In the genomic region with DNA sequence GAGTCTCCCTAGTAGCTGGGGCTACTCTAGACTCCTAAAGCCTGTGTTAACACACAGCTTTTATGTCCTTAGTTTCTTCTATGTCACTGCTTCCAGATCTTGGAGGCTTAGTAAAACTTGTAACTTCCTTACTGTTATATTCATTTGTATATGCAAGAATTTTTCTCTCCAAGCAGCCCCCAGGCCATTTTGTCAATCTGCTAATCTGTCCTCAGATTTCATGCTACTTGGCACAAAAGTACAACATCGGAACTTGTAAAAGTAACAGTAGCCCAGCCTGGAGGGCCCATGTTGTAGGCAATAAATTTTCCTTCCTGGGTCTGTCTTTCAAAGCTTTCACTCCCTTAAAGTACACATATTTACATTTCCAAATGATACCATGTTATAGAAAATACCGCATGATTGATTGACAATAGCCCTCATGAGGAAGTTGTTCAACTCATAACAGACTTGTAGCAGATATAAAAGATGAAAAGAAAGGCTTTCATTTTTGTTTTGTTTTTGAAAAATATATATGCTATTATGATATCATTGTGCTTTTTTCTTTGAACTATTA, we compare ENCODE assay signal across 28 cellular contexts.
"Had no signal": no experiment of that assay in that cellular context is flagged by ENCODE, and none has a peak within 500 bp of the region (broad histone marks: within the 10 kb centered on the region; RNA-seq: fewer than 3 reads in every experiment).

No MANE protein-coding gene starts in this region.

- H3K9me3 Mint-ChIP-seq: activated CD4-positive, alpha-beta memory T cell treated with anti-CD3 and anti-CD28 coated beads for 36 hours; activated CD4-positive, alpha-beta T cell treated with anti-CD3 and anti-CD28 coated beads, Interleukin-2, amount 10 ng/mL, durations not matched to agents 24 days and 14 days; activated naive CD4-positive, alpha-beta T cell treated with anti-CD3 and anti-CD28 coated beads for 36 hours; activated naive CD4-positive, alpha-beta T cell treated with anti-CD3 and anti-CD28 coated beads, Interleukin-2, amount 50 U/mL, for 24 hours; activated naive CD8-positive, alpha-beta T cell treated with anti-CD3 and anti-CD28 coated beads for 36 hours; activated T-helper 1 cell treated with anti-CD3 and anti-CD28 coated beads, Interleukin-12 subunit alpha, Interleukin-12 subunit beta, Interleukin-2, Interleukin-4 antibody, amounts not matched to agents 30 ng/mL and 10 ng/mL and 1 ng/mL, durations not matched to agents 14 hours and 24 hours and 36 hours; activated T-helper 2 cell treated with anti-CD3 and anti-CD28 coated beads, Interferon-gamma antibody, Interleukin-2, Interleukin-4, amounts not matched to agents 10 μg/mL and 5 μg/mL and 100 μg/mL, durations not matched to agents 14 hours and 24 hours and 36 hours had no signal

- ATAC-seq: activated CD4-positive, alpha-beta T cell treated with anti-CD3 and anti-CD28 coated beads for 36 hours; activated CD8-positive, alpha-beta memory T cell treated with anti-CD3 and anti-CD28 coated beads, Interleukin-2, amount 10 ng/mL, durations not matched to agents 7 days and 5 days; activated CD8-positive, alpha-beta T cell treated with anti-CD3 and anti-CD28 coated beads, Interleukin-2, amount 10 ng/mL, durations not matched to agents 7 days and 5 days; activated naive CD8-positive, alpha-beta T cell treated with anti-CD3 and anti-CD28 coated beads, Interleukin-2, amount 50 U/mL, for 24 hours; body of pancreas had no signal

- DNase-seq: activated CD4-positive, alpha-beta memory T cell treated with anti-CD3 and anti-CD28 coated beads for 36 hours; activated CD4-positive, alpha-beta T cell treated with anti-CD3 and anti-CD28 coated beads for 36 hours; activated CD4-positive, alpha-beta T cell treated with anti-CD3 and anti-CD28 coated beads, Interleukin-2, amount 10 ng/mL, durations not matched to agents 24 days and 14 days; activated CD4-positive, CD25-positive, alpha-beta regulatory T cell; activated CD4-positive, CD25-positive, alpha-beta regulatory T cell treated with anti-CD3 and anti-CD28 coated beads, Interleukin-2, amount 50 U/mL, for 72 hours; activated CD8-positive, alpha-beta memory T cell treated with anti-CD3 and anti-CD28 coated beads, Interleukin-2, amount 10 ng/mL, durations not matched to agents 7 days and 5 days; activated CD8-positive, alpha-beta memory T cell treated with anti-CD3 and anti-CD28 coated beads, Interleukin-2, amount 50 U/mL, for 4 hours; activated CD8-positive, alpha-beta T cell treated with anti-CD3 and anti-CD28 coated beads, Interleukin-2, amount 10 ng/mL, durations not matched to agents 7 days and 5 days; activated effector memory CD4-positive, alpha-beta T cell treated with anti-CD3 and anti-CD28 coated beads, Interleukin-2, amount 50 U/mL, for 16 hours; activated naive CD4-positive, alpha-beta T cell treated with anti-CD3 and anti-CD28 coated beads for 36 hours; activated naive CD8-positive, alpha-beta T cell treated with anti-CD3 and anti-CD28 coated beads for 36 hours; activated naive CD8-positive, alpha-beta T cell treated with anti-CD3 and anti-CD28 coated beads, Interleukin-2, amount 50 U/mL, for 24 hours; activated T-cell treated with anti-CD3 and anti-CD28 coated beads, Interleukin-2, amount 50 U/mL, for 1 hour; activated T-cell treated with anti-CD3 and anti-CD28 coated beads, Interleukin-2, amount 50 U/mL, for 48 hours; adrenal gland; amygdala; aorta; body of pancreas; caudate nucleus; effector CD8-positive, alpha-beta T cell; esophagus squamous epithelium; head of caudate nucleus; T-helper 1 cell; T-helper 2 cell had no signal

- H3K36me3 ChIP-seq: adrenal gland, esophagus squamous epithelium had no signal

- H3K36me3 Mint-ChIP-seq: activated CD4-positive, alpha-beta memory T cell treated with anti-CD3 and anti-CD28 coated beads for 36 hours; activated CD8-positive, alpha-beta memory T cell treated with anti-CD3 and anti-CD28 coated beads, Interleukin-2, amount 10 ng/mL, durations not matched to agents 7 days and 5 days; activated naive CD4-positive, alpha-beta T cell treated with anti-CD3 and anti-CD28 coated beads, Interleukin-2, amount 50 U/mL, for 24 hours; activated naive CD8-positive, alpha-beta T cell treated with anti-CD3 and anti-CD28 coated beads for 36 hours had no signal

- H3K9me3 ChIP-seq: adrenal gland, body of pancreas, esophagus squamous epithelium had no signal

- H3K4me1 ChIP-seq: adrenal gland, body of pancreas had no signal

- H3K4me3 ChIP-seq: adrenal gland, body of pancreas, esophagus squamous epithelium had no signal

- H3K4me1 Mint-ChIP-seq: activated CD4-positive, alpha-beta T cell treated with anti-CD3 and anti-CD28 coated beads for 36 hours; activated CD4-positive, alpha-beta T cell treated with anti-CD3 and anti-CD28 coated beads, Interleukin-2, amount 10 ng/mL, durations not matched to agents 24 days and 14 days; activated CD8-positive, alpha-beta memory T cell treated with anti-CD3 and anti-CD28 coated beads, Interleukin-2, amount 10 ng/mL, durations not matched to agents 7 days and 5 days; activated naive CD4-positive, alpha-beta T cell treated with anti-CD3 and anti-CD28 coated beads, Interleukin-2, amount 50 U/mL, for 24 hours; activated naive CD8-positive, alpha-beta T cell treated with anti-CD3 and anti-CD28 coated beads for 36 hours; activated naive CD8-positive, alpha-beta T cell treated with anti-CD3 and anti-CD28 coated beads, Interleukin-2, amount 50 U/mL, for 24 hours had no signal

- H3K27ac ChIP-seq: adrenal gland, body of pancreas, epithelial cell of prostate had no signal

- H3K27me3 Mint-ChIP-seq: activated CD4-positive, alpha-beta memory T cell treated with anti-CD3 and anti-CD28 coated beads for 36 hours; activated CD4-positive, alpha-beta T cell treated with anti-CD3 and anti-CD28 coated beads for 36 hours; activated CD4-positive, alpha-beta T cell treated with anti-CD3 and anti-CD28 coated beads, Interleukin-2, amount 10 ng/mL, durations not matched to agents 24 days and 14 days; activated CD8-positive, alpha-beta memory T cell treated with anti-CD3 and anti-CD28 coated beads, Interleukin-2, amount 10 ng/mL, durations not matched to agents 7 days and 5 days; activated naive CD4-positive, alpha-beta T cell treated with anti-CD3 and anti-CD28 coated beads, Interleukin-2, amount 50 U/mL, for 24 hours; activated naive CD8-positive, alpha-beta T cell treated with anti-CD3 and anti-CD28 coated beads for 36 hours had no signal

- H3K27ac Mint-ChIP-seq: activated CD4-positive, alpha-beta memory T cell treated with anti-CD3 and anti-CD28 coated beads for 36 hours; activated CD4-positive, alpha-beta T cell treated with anti-CD3 and anti-CD28 coated beads for 36 hours; activated CD4-positive, alpha-beta T cell treated with anti-CD3 and anti-CD28 coated beads, Interleukin-2, amount 10 ng/mL, durations not matched to agents 24 days and 14 days; activated CD8-positive, alpha-beta memory T cell treated with anti-CD3 and anti-CD28 coated beads, Interleukin-2, amount 10 ng/mL, durations not matched to agents 7 days and 5 days; activated CD8-positive, alpha-beta T cell treated with anti-CD3 and anti-CD28 coated beads, Interleukin-2, amount 10 ng/mL, durations not matched to agents 7 days and 5 days; activated naive CD4-positive, alpha-beta T cell treated with anti-CD3 and anti-CD28 coated beads for 36 hours; activated naive CD4-positive, alpha-beta T cell treated with anti-CD3 and anti-CD28 coated beads, Interleukin-2, amount 50 U/mL, for 24 hours; activated naive CD8-positive, alpha-beta T cell treated with anti-CD3 and anti-CD28 coated beads for 36 hours; activated naive CD8-positive, alpha-beta T cell treated with anti-CD3 and anti-CD28 coated beads, Interleukin-2, amount 50 U/mL, for 24 hours; activated T-helper 1 cell treated with anti-CD3 and anti-CD28 coated beads, Interleukin-12 subunit alpha, Interleukin-12 subunit beta, Interleukin-2, Interleukin-4 antibody, amounts not matched to agents 30 ng/mL and 10 ng/mL and 1 ng/mL, durations not matched to agents 14 hours and 24 hours and 36 hours; activated T-helper 2 cell treated with anti-CD3 and anti-CD28 coated beads, Interferon-gamma antibody, Interleukin-2, Interleukin-4, amounts not matched to agents 10 μg/mL and 5 μg/mL and 100 μg/mL, durations not matched to agents 14 hours and 24 hours and 36 hours had no signal

- H3K27me3 ChIP-seq: adrenal gland, body of pancreas, esophagus squamous epithelium had no signal

- H3K4me3 Mint-ChIP-seq: activated CD4-positive, alpha-beta memory T cell treated with anti-CD3 and anti-CD28 coated beads for 36 hours; activated CD4-positive, alpha-beta T cell treated with anti-CD3 and anti-CD28 coated beads for 36 hours; activated CD4-positive, alpha-beta T cell treated with anti-CD3 and anti-CD28 coated beads, Interleukin-2, amount 10 ng/mL, durations not matched to agents 24 days and 14 days; activated CD8-positive, alpha-beta memory T cell treated with anti-CD3 and anti-CD28 coated beads, Interleukin-2, amount 10 ng/mL, durations not matched to agents 7 days and 5 days; activated CD8-positive, alpha-beta T cell treated with anti-CD3 and anti-CD28 coated beads, Interleukin-2, amount 10 ng/mL, durations not matched to agents 7 days and 5 days; activated naive CD4-positive, alpha-beta T cell treated with anti-CD3 and anti-CD28 coated beads for 36 hours; activated naive CD4-positive, alpha-beta T cell treated with anti-CD3 and anti-CD28 coated beads, Interleukin-2, amount 50 U/mL, for 24 hours; activated naive CD8-positive, alpha-beta T cell treated with anti-CD3 and anti-CD28 coated beads for 36 hours; activated naive CD8-positive, alpha-beta T cell treated with anti-CD3 and anti-CD28 coated beads, Interleukin-2, amount 50 U/mL, for 24 hours; activated T-helper 1 cell treated with anti-CD3 and anti-CD28 coated beads, Interleukin-12 subunit alpha, Interleukin-12 subunit beta, Interleukin-2, Interleukin-4 antibody, amounts not matched to agents 30 ng/mL and 10 ng/mL and 1 ng/mL, durations not matched to agents 14 hours and 24 hours and 36 hours had no signal
